In genomic region chr2:225065882-225066281, GRCh38 we compare ENCODE assay signal across 15 cellular contexts.
"Had no signal": no experiment of that assay in that cellular context is flagged by ENCODE, and none has a peak within 500 bp of the region (broad histone marks: within the 10 kb centered on the region; RNA-seq: fewer than 3 reads in every experiment).

No MANE protein-coding gene starts in this region.

- H3K4me1 Mint-ChIP-seq: activated B cell treated with CpG ODN at 0.5 μM for 24 hours, memory B cell had no signal

- H3K36me3 Mint-ChIP-seq: brain had no signal

- H3K27ac Mint-ChIP-seq: activated B cell treated with CpG ODN at 0.5 μM for 24 hours; activated CD4-positive, alpha-beta T cell treated with anti-CD3 and anti-CD28 coated beads, Interleukin-2, amount 10 ng/mL, durations not matched to agents 24 days and 14 days; brain; memory B cell had no signal

- H3K27me3 Mint-ChIP-seq: brain; natural killer cell treated with Interleukin-12 subunit alpha and Interleukin-12 subunit beta and Interleukin-15 and Interleukin-18, amount 100 ng/mL, for 72 hours had no signal

- H3K4me3 Mint-ChIP-seq: activated B cell treated with CpG ODN at 0.5 μM for 24 hours; activated CD4-positive, alpha-beta T cell treated with anti-CD3 and anti-CD28 coated beads, Interleukin-2, amount 10 ng/mL, durations not matched to agents 24 days and 14 days; brain; memory B cell; natural killer cell treated with Interleukin-12 subunit alpha and Interleukin-12 subunit beta and Interleukin-15 and Interleukin-18, amount 100 ng/mL, for 72 hours had no signal

- DNase-seq: activated B cell treated with CpG ODN at 0.5 μM for 24 hours; activated CD8-positive, alpha-beta memory T cell treated with anti-CD3 and anti-CD28 coated beads, Interleukin-2, amount 50 U/mL, for 4 hours; aorta; head of caudate nucleus; left cardiac atrium; stimulated activated CD4-positive, alpha-beta T cell treated with anti-CD3 and anti-CD28 coated beads, Interleukin-4, amount 100 ng/mL, for 1 hour; T1000; testis; trophoblast cell; uterus had no signal

- ATAC-seq: gastroesophageal sphincter; left cardiac atrium; natural killer cell treated with Interleukin-12 subunit alpha and Interleukin-12 subunit beta and Interleukin-15 and Interleukin-18, amount 100 ng/mL, for 72 hours had no signal
